ENCODE assay signal across 1 cellular context in the genomic region with DNA sequence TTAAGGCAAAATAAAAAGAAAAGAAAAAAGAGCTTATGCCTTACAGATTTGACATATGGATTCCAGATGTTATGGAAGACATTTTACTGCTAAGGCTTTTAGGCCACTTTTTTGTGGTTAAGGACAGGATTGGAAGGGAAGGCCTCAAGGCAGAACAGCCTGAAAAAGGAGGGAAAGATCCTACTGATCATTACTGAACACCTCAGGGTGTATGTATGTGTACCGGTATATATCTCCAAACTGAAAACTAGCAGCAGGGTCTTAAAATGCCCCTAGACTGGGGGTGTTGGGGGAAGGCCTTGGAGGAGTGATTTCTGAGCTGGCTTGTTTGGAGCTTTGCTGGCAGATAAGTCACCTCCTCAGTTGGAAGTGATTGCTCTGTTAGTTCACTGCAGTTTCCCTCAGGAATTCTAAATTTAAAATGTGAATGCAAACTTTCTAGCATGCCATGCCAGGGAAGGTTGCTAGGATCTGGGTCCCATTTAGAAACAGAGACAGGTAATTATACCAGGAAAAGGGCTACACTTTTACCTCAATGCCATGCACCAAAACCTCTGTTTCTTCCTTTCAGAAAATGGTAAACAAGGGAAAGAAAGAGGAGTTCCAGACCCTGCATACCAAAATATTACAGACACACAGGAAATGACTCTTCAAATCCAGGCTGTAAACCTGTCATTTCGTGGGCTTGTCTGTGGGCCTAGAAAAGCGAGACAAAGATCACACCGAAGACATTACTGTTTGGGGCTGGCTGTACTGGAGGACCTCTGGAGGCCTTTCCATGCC.
TF ChIP-seq lines count a peak whose summit lies in the region.

No MANE protein-coding gene starts in this region.

TF ChIP-seq in K562, 482 proteins besides CTCF, POLR2A, EP300 and RAD21 (continues in another document):
- TF ChIP-seq SIX5 (IDR thresholded peaks at IDR 0.05; ENCODE audit: borderline replicate concordance in 1 of 2, insufficient read depth in 1 of 2, low read depth in 1 of 2, low read length in 2 of 2) (no peak), NRF1 (conservative IDR thresholded peaks at IDR 0.05 in 1 of 2, IDR thresholded peaks at IDR 0.05 in 1 of 2) (no peak), CTBP1 (IDR thresholded peaks at IDR 0.05; ENCODE audit: borderline replicate concordance) (no peak), ZNF445 (CRISPR knock-in tag; IDR thresholded peaks at IDR 0.05; ENCODE audit: low read depth) (no peak), C11orf30 (IDR thresholded peaks at IDR 0.05; ENCODE audit: low read depth) (peak; percentile 17; the same call in 1 of the 2 replicates), BRD9 (IDR thresholded peaks at IDR 0.05; ENCODE audit: low read depth, partially characterized antibody) (peak; percentile 67), JUND (IDR thresholded peaks at IDR 0.05; ENCODE audit: borderline replicate concordance, low read depth, low read length) (no peak), JUND (tag; IDR thresholded peaks at IDR 0.05; ENCODE audit: borderline replicate concordance, low read depth, low read length) (peak; percentile 31; the same call in 1 of the 3 replicates), ETV1 (tag; conservative IDR thresholded peaks at IDR 0.05; ENCODE audit: low read depth) (peak; percentile 96), ELF4 (CRISPR knock-in tag; IDR thresholded peaks at IDR 0.05) (no peak), GTF2A2 (tag; IDR thresholded peaks at IDR 0.05) (0 out of 2 replicates have a peak, but pooled peaks have one; percentile 23), TAL1 (IDR thresholded peaks at IDR 0.05) (peak; percentile 7; the same call in 1 of the 2 replicates), TAF7 (tag; IDR thresholded peaks at IDR 0.05) (no peak), FOXK2 (conservative IDR thresholded peaks at IDR 0.05 in 1 of 2, IDR thresholded peaks at IDR 0.05 in 1 of 2; ENCODE audit: low read depth in 2 of 2) (peak; percentile 80 to 88; a peak in 3 of 4 replicates), ZNF174 (CRISPR knock-in tag; IDR thresholded peaks at IDR 0.05) (no peak), GABPB1 (CRISPR knock-in tag; IDR thresholded peaks at IDR 0.05) (no peak), RBBP5 (IDR thresholded peaks at IDR 0.05; ENCODE audit: borderline replicate concordance, insufficient read depth, low read length, poor library complexity, severe bottlenecking) (peak; percentile 61), ZNF584 (CRISPR knock-in tag; IDR thresholded peaks at IDR 0.05; ENCODE audit: low read depth) (peak; percentile 54; the same call in 1 of the 2 replicates), TEAD2 (tag; IDR thresholded peaks at IDR 0.05) (0 out of 2 replicates have a peak, but pooled peaks have one; percentile 3), FOXA3 (CRISPR knock-in tag; conservative IDR thresholded peaks at IDR 0.05 in 1 of 2, IDR thresholded peaks at IDR 0.05 in 1 of 2) (peak in 1 of 2 experiments; percentile 51; a peak in 2 of 4 replicates), SMAD4 (CRISPR knock-in tag; conservative IDR thresholded peaks at IDR 0.05) (peak; percentile 84), HMGN3 (IDR thresholded peaks at IDR 0.05; ENCODE audit: borderline replicate concordance, extremely low read depth, insufficient read length, low read depth, low read length) (no peak), NFE2L1 (tag; IDR thresholded peaks at IDR 0.05; ENCODE audit: borderline replicate concordance, low read depth) (no peak), CREB1 (IDR thresholded peaks at IDR 0.05) (no peak), CREB1 (CRISPR knock-in tag; IDR thresholded peaks at IDR 0.05) (no peak), CBFA2T2 (conservative IDR thresholded peaks at IDR 0.05) (0 out of 2 replicates have a peak, but pooled peaks have one; percentile 10), TCF3 (CRISPR knock-in tag; IDR thresholded peaks at IDR 0.05) (peak; percentile 30; the same call in 1 of the 2 replicates), BCOR (IDR thresholded peaks at IDR 0.05) (no peak), ETV5 (CRISPR knock-in tag; IDR thresholded peaks at IDR 0.05; ENCODE audit: low read depth) (peak; percentile 80), ZNF589 (CRISPR knock-in tag; IDR thresholded peaks at IDR 0.05; ENCODE audit: low read depth) (peak; percentile 92), NFYB (IDR thresholded peaks at IDR 0.05; ENCODE audit: extremely low read depth, insufficient read length) (no peak), GATAD2B (IDR thresholded peaks at IDR 0.05; ENCODE audit: borderline replicate concordance) (0 out of 2 replicates have a peak, but pooled peaks have one; percentile 16), ZNF76 (CRISPR knock-in tag; IDR thresholded peaks at IDR 0.05; ENCODE audit: borderline replicate concordance) (no peak)
- TF ChIP-seq, protein P1, sequence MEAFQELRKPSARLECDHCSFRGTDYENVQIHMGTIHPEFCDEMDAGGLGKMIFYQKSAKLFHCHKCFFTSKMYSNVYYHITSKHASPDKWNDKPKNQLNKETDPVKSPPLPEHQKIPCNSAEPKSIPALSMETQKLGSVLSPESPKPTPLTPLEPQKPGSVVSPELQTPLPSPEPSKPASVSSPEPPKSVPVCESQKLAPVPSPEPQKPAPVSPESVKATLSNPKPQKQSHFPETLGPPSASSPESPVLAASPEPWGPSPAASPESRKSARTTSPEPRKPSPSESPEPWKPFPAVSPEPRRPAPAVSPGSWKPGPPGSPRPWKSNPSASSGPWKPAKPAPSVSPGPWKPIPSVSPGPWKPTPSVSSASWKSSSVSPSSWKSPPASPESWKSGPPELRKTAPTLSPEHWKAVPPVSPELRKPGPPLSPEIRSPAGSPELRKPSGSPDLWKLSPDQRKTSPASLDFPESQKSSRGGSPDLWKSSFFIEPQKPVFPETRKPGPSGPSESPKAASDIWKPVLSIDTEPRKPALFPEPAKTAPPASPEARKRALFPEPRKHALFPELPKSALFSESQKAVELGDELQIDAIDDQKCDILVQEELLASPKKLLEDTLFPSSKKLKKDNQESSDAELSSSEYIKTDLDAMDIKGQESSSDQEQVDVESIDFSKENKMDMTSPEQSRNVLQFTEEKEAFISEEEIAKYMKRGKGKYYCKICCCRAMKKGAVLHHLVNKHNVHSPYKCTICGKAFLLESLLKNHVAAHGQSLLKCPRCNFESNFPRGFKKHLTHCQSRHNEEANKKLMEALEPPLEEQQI (IDR thresholded peaks at IDR 0.05) = no peak
- TF ChIP-seq, protein P2, sequence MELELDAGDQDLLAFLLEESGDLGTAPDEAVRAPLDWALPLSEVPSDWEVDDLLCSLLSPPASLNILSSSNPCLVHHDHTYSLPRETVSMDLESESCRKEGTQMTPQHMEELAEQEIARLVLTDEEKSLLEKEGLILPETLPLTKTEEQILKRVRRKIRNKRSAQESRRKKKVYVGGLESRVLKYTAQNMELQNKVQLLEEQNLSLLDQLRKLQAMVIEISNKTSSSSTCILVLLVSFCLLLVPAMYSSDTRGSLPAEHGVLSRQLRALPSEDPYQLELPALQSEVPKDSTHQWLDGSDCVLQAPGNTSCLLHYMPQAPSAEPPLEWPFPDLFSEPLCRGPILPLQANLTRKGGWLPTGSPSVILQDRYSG (tag; conservative IDR thresholded peaks at IDR 0.05; ENCODE audit: low read depth) = 0 out of 2 replicates have a peak, but pooled peaks have one; percentile 10
- TF ChIP-seq, protein P3, sequence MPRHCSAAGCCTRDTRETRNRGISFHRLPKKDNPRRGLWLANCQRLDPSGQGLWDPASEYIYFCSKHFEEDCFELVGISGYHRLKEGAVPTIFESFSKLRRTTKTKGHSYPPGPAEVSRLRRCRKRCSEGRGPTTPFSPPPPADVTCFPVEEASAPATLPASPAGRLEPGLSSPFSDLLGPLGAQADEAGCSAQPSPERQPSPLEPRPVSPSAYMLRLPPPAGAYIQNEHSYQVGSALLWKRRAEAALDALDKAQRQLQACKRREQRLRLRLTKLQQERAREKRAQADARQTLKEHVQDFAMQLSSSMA (CRISPR knock-in tag; IDR thresholded peaks at IDR 0.05) = no peak
- TF ChIP-seq, protein P4, sequence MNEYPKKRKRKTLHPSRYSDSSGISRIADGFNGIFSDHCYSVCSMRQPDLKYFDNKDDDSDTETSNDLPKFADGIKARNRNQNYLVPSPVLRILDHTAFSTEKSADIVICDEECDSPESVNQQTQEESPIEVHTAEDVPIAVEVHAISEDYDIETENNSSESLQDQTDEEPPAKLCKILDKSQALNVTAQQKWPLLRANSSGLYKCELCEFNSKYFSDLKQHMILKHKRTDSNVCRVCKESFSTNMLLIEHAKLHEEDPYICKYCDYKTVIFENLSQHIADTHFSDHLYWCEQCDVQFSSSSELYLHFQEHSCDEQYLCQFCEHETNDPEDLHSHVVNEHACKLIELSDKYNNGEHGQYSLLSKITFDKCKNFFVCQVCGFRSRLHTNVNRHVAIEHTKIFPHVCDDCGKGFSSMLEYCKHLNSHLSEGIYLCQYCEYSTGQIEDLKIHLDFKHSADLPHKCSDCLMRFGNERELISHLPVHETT (CRISPR knock-in tag; conservative IDR thresholded peaks at IDR 0.05 in 1 of 2, IDR thresholded peaks at IDR 0.05 in 1 of 2) = no peak; a peak in 1 of 4 replicates
- TF ChIP-seq, protein P5, sequence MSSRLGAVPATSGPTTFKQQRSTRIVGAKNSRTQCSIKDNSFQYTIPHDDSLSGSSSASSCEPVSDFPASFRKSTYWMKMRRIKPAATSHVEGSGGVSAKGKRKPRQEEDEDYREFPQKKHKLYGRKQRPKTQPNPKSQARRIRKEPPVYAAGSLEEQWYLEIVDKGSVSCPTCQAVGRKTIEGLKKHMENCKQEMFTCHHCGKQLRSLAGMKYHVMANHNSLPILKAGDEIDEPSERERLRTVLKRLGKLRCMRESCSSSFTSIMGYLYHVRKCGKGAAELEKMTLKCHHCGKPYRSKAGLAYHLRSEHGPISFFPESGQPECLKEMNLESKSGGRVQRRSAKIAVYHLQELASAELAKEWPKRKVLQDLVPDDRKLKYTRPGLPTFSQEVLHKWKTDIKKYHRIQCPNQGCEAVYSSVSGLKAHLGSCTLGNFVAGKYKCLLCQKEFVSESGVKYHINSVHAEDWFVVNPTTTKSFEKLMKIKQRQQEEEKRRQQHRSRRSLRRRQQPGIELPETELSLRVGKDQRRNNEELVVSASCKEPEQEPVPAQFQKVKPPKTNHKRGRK (tag; IDR thresholded peaks at IDR 0.05) = no peak
- TF ChIP-seq, protein P6, sequence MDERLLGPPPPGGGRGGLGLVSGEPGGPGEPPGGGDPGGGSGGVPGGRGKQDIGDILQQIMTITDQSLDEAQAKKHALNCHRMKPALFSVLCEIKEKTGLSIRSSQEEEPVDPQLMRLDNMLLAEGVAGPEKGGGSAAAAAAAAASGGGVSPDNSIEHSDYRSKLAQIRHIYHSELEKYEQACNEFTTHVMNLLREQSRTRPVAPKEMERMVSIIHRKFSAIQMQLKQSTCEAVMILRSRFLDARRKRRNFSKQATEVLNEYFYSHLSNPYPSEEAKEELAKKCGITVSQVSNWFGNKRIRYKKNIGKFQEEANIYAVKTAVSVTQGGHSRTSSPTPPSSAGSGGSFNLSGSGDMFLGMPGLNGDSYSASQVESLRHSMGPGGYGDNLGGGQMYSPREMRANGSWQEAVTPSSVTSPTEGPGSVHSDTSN (CRISPR knock-in tag; IDR thresholded peaks at IDR 0.05; ENCODE audit: low read depth) = no peak
- TF ChIP-seq, protein P6 (tag; conservative IDR thresholded peaks at IDR 0.05; ENCODE audit: low read depth) = peak; percentile 84
- TF ChIP-seq, protein P7, sequence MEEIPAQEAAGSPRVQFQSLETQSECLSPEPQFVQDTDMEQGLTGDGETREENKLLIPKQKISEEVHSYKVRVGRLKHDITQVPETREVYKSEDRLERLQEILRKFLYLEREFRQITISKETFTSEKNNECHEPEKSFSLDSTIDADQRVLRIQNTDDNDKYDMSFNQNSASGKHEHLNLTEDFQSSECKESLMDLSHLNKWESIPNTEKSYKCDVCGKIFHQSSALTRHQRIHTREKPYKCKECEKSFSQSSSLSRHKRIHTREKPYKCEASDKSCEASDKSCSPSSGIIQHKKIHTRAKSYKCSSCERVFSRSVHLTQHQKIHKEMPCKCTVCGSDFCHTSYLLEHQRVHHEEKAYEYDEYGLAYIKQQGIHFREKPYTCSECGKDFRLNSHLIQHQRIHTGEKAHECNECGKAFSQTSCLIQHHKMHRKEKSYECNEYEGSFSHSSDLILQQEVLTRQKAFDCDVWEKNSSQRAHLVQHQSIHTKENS (CRISPR knock-in tag; IDR thresholded peaks at IDR 0.05) = 0 out of 2 replicates have a peak, but pooled peaks have one; percentile 34
- TF ChIP-seq, protein P8, sequence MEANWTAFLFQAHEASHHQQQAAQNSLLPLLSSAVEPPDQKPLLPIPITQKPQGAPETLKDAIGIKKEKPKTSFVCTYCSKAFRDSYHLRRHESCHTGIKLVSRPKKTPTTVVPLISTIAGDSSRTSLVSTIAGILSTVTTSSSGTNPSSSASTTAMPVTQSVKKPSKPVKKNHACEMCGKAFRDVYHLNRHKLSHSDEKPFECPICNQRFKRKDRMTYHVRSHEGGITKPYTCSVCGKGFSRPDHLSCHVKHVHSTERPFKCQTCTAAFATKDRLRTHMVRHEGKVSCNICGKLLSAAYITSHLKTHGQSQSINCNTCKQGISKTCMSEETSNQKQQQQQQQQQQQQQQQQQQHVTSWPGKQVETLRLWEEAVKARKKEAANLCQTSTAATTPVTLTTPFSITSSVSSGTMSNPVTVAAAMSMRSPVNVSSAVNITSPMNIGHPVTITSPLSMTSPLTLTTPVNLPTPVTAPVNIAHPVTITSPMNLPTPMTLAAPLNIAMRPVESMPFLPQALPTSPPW (CRISPR knock-in tag; IDR thresholded peaks at IDR 0.05) = no peak
- TF ChIP-seq, protein P9, sequence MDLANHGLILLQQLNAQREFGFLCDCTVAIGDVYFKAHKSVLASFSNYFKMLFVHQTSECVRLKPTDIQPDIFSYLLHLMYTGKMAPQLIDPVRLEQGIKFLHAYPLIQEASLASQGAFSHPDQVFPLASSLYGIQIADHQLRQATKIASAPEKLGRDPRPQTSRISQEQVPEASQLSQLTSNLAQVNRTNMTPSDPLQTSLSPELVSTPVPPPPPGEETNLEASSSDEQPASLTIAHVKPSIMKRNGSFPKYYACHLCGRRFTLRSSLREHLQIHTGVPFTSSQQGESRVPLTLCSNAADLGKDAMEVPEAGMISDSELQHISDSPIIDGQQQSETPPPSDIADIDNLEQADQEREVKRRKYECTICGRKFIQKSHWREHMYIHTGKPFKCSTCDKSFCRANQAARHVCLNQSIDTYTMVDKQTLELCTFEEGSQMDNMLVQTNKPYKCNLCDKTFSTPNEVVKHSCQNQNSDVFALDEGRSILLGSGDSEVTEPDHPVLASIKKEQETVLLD (IDR thresholded peaks at IDR 0.05) = no peak
- TF ChIP-seq, protein P10, sequence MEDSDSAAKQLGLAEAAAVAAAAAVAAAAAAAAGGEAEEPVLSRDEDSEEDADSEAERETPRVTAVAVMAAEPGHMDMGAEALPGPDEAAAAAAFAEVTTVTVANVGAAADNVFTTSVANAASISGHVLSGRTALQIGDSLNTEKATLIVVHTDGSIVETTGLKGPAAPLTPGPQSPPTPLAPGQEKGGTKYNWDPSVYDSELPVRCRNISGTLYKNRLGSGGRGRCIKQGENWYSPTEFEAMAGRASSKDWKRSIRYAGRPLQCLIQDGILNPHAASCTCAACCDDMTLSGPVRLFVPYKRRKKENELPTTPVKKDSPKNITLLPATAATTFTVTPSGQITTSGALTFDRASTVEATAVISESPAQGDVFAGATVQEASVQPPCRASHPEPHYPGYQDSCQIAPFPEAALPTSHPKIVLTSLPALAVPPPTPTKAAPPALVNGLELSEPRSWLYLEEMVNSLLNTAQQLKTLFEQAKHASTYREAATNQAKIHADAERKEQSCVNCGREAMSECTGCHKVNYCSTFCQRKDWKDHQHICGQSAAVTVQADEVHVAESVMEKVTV (CRISPR knock-in tag; IDR thresholded peaks at IDR 0.05) = 0 out of 2 replicates have a peak, but pooled peaks have one; percentile 38
